ENCODE assay signal across 27 cellular contexts in the genomic region with DNA sequence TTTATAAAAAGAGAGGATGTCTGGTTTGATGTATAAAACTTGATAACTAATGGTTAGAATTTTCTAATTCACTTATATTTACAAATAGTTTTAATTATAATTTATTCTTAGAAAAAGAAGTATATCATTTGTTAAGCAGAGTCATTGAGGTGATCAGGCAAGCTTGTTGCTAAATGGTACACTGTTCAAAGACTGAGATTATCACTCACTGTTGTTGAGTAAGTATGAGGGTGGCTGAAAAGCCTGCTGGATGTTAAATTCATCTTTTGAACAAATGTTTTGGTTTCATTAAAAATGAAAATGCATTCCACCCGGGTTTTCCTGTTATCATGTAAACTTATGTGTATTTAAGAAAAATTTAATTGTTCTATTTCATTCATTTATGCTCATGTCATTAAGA.
"Had no signal": no experiment of that assay in that cellular context is flagged by ENCODE, and none has a peak within 500 bp of the region (broad histone marks: within the 10 kb centered on the region; RNA-seq: fewer than 3 reads in every experiment).

No MANE protein-coding gene starts in this region.

- H3K27me3 ChIP-seq: neutrophil, pancreas, right lobe of liver, sigmoid colon, spleen, suprapubic skin, testis, tibial artery, transverse colon, upper lobe of right lung, uterus had no signal

- H3K4me3 ChIP-seq: pancreas, psoas muscle, right lobe of liver, sigmoid colon, spleen, suprapubic skin, testis, tibial artery, transverse colon, upper lobe of right lung, uterus had no signal

- H3K27ac ChIP-seq: neutrophil, pancreas, psoas muscle, right lobe of liver, sigmoid colon, spleen, suprapubic skin, testis, tibial artery, transverse colon, upper lobe of right lung, uterus had no signal

- DNase-seq: naive thymus-derived CD8-positive, alpha-beta T cell; nephron progenitor cell; nucleus accumbens; pancreas; posterior cingulate gyrus; psoas muscle; right cardiac atrium; right lobe of liver; sigmoid colon; small intestine; spleen; stimulated activated CD4-positive, alpha-beta T cell treated with anti-CD3 and anti-CD28 coated beads, Interleukin-12 subunit alpha, Interleukin-12 subunit beta, amount 100 ng/mL, for 4 hours; stimulated activated CD4-positive, alpha-beta T cell treated with anti-CD3 and anti-CD28 coated beads, Interleukin-1b, Interleukin-23, amount 100 ng/mL, for 48 hours; stimulated activated CD4-positive, alpha-beta T cell treated with anti-CD3 and anti-CD28 coated beads, Interleukin-4, amount 100 ng/mL, for 1 hour; stimulated activated CD4-positive, alpha-beta T cell treated with anti-CD3 and anti-CD28 coated beads, Interleukin-4, amount 100 ng/mL, for 4 hours; stimulated activated CD8-positive, alpha-beta memory T cell treated with anti-CD3 and anti-CD28 coated beads, Interleukin-4, amount 100 ng/mL, for 48 hours; stimulated activated naive CD4-positive, alpha-beta T cell; stimulated activated naive CD8-positive, alpha-beta T cell treated with anti-CD3 and anti-CD28 coated beads, Interleukin-15, amount 100 ng/mL, for 72 hours; stimulated activated naive CD8-positive, alpha-beta T cell treated with anti-CD3 and anti-CD28 coated beads, Interleukin-15, Interleukin-2, amounts not matched to agents 100 U/mL and 50 U/mL, for 24 hours; substantia nigra; testis; tibial artery; transverse colon; upper lobe of right lung; uterus had no signal

- H3K36me3 ChIP-seq: neutrophil, pancreas, right lobe of liver, sigmoid colon, spleen, suprapubic skin, tibial artery, transverse colon, upper lobe of right lung, uterus had no signal

- H3K9me3 ChIP-seq: neutrophil, pancreas, psoas muscle, right lobe of liver, sigmoid colon, spleen, suprapubic skin, testis, tibial artery, transverse colon, upper lobe of right lung, uterus had no signal

- H3K4me1 ChIP-seq: pancreas, psoas muscle, right lobe of liver, sigmoid colon, spleen, suprapubic skin, tibial artery, transverse colon, upper lobe of right lung, uterus had no signal
